Comparison of ENCODE assay signal across 9 cellular contexts in the genomic region with DNA sequence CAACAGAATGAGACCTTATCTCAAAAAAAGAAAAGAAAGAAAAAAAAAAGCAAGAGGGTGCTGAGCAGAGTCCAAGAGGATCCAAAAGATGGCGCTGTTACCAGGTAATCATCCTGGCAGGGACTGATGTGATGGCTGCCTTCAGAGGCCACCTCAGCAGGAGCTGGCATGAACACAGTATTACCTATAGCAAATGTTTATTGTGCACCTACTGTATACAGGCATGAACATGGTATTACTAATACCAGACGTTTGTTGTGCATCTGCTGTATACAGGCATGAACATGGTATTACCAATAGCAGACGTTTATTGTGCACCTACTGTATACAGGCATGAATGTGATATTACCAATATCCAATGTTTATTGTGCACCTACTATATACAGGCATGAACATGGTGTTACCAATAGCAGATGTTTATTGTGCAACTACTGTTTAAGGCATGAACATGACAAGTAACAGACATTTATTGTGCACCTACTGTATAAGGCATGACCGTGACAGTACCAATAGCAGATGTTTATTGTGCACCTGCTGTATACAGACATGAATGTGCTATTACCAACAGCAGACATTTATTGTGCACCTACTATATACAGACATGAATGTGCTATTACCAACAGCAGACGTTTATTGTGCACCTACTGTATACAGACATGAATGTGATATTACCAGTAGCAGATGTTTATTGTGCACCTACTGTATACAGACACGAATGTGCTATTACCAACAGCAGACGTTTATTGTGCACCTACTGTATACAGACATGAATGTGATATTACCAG.
A peak's percentile ranks its signal among the peaks of the same experiment; 100 is the strongest.
DNase-seq lines count a peak whose midpoint lies in the region; ATAC-seq and TF ChIP-seq lines count a peak whose summit lies in the region.
"Had no signal": no experiment of that assay in that cellular context is flagged by ENCODE, and none has a peak within 500 bp of the region (broad histone marks: within the 10 kb centered on the region; RNA-seq: fewer than 3 reads in every experiment).

No MANE protein-coding gene starts in this region.

- no peaks in the 10 kb centered on the region for H3K36me3 ChIP-seq in neural progenitor cell

- peak; percentile 69 for DNase-seq in NCI-H82 (lab: John Stamatoyannopoulos, UW)
- DNase-seq in NCI-H82 treated with DMSO at 0.1 percent for 48 hours (lab: John Stamatoyannopoulos, UW; ENCODE audit: unreplicated experiment): no peak
- peak; percentile 66 for DNase-seq in M059J (ENCODE audit: low read depth)
- peak; percentile 55 for DNase-seq in amniotic epithelial cell (ENCODE audit: low read depth)
- peak; percentile 59 for DNase-seq in neural progenitor cell (ENCODE audit: low spot score)
- no peak for DNase-seq in epidermal melanocyte (ENCODE audit: insufficient read length, low spot score)
- no peak for DNase-seq in NCI-H187 (lab: John Stamatoyannopoulos, UW)

- H3K4me1 Mint-ChIP-seq in neural progenitor cell: peaks cover 23% of the 10 kb centered on the region

- H2AFZ ChIP-seq in neural progenitor cell (replicated peaks): no peak overlapping the region

- no peak for ATAC-seq in HG03135 (IDR thresholded peaks at IDR 0.05; ENCODE audit: unreplicated experiment)

- no peak overlapping the region for H3K4me3 Mint-ChIP-seq in neural progenitor cell

- H3F3A ChIP-seq in neural progenitor cell (ENCODE audit: low read depth): peaks cover 15% of the 10 kb centered on the region

- no peak overlapping the region for H3K4me2 ChIP-seq in neural progenitor cell

- H3K9ac ChIP-seq in neural progenitor cell: no peak overlapping the region

- no peak overlapping the region for H3K27ac Mint-ChIP-seq in neural progenitor cell

- peaks cover 12% of the 10 kb centered on the region for H3K4me1 ChIP-seq in neural progenitor cell
- H3K4me1 ChIP-seq: Caco-2 had no signal

- TF ChIP-seq CTCF in neural progenitor cell (IDR thresholded peaks at IDR 0.05): peak; percentile 61

- no peaks in the 10 kb centered on the region for H3K79me2 ChIP-seq in neural progenitor cell (ENCODE audit: low read depth)

- no peaks in the 10 kb centered on the region for H3K27me3 ChIP-seq in neural progenitor cell

- peaks cover 2% of the 10 kb centered on the region for H3K36me3 Mint-ChIP-seq in neural progenitor cell

- peaks cover 3% of the 10 kb centered on the region for H3K27me3 Mint-ChIP-seq in neural progenitor cell (ENCODE audit: insufficient read depth, low read depth)

- H3K4me3 ChIP-seq in neural progenitor cell: no peak overlapping the region

- H3K9me3 ChIP-seq in neural progenitor cell (ENCODE audit: low read depth): no peaks in the 10 kb centered on the region
- H3K9me3 ChIP-seq: Caco-2 had no signal

- H4K20me1 ChIP-seq in neural progenitor cell (ENCODE audit: low read depth): peaks cover 15% of the 10 kb centered on the region

- H3K9me3 Mint-ChIP-seq in neural progenitor cell: no peaks in the 10 kb centered on the region

- no peak overlapping the region for H3K27ac ChIP-seq in neural progenitor cell

Comparison
In these comparisons a context has a peak if more than half of its experiments do, and no peak if none do; other contexts are left out.
1. DNase-seq: peak in NCI-H82 (single experiment), M059J (single experiment), amniotic epithelial cell (single experiment) and neural progenitor cell (single experiment); none in NCI-H82 treated with DMSO at 0.1 percent for 48 hours (single experiment), epidermal melanocyte (single experiment) and NCI-H187 (0 of 2).